Comparison of ENCODE assay signal across 1 cellular context in the genomic region with DNA sequence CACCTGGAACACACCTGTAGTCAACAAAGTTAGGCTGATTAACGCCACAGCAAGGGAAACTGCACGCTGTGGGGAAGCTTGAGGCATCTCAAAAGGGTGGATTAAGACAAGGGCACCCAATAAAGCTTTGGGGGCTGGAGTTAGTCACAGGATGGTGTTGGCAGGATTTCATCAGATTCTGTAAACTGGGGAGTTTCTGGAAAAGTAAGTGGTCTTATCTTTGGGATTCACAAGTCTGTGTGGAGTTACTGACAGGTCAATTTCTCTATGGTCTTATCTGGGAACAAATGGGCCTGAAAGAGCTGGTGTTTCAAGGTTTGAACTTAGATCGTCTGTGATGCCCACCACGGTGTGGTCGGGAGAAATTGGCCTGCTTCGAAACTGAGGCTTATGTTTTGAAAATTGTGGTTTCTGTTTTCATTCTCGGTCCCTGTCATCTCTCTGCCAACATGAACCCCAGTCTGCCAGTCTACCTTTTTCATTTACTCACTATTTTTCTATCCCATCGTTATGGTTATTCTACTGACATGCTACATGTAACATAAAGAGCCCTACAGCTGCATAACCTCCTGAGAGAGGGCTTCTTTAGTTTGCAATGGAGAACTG.
TF ChIP-seq lines count a peak whose summit lies in the region.

No MANE protein-coding gene starts in this region.

TF ChIP-seq in WTC11, 78 proteins besides CTCF, POLR2A, EP300 and RAD21 (continued from another document):
- TF ChIP-seq, protein P1, sequence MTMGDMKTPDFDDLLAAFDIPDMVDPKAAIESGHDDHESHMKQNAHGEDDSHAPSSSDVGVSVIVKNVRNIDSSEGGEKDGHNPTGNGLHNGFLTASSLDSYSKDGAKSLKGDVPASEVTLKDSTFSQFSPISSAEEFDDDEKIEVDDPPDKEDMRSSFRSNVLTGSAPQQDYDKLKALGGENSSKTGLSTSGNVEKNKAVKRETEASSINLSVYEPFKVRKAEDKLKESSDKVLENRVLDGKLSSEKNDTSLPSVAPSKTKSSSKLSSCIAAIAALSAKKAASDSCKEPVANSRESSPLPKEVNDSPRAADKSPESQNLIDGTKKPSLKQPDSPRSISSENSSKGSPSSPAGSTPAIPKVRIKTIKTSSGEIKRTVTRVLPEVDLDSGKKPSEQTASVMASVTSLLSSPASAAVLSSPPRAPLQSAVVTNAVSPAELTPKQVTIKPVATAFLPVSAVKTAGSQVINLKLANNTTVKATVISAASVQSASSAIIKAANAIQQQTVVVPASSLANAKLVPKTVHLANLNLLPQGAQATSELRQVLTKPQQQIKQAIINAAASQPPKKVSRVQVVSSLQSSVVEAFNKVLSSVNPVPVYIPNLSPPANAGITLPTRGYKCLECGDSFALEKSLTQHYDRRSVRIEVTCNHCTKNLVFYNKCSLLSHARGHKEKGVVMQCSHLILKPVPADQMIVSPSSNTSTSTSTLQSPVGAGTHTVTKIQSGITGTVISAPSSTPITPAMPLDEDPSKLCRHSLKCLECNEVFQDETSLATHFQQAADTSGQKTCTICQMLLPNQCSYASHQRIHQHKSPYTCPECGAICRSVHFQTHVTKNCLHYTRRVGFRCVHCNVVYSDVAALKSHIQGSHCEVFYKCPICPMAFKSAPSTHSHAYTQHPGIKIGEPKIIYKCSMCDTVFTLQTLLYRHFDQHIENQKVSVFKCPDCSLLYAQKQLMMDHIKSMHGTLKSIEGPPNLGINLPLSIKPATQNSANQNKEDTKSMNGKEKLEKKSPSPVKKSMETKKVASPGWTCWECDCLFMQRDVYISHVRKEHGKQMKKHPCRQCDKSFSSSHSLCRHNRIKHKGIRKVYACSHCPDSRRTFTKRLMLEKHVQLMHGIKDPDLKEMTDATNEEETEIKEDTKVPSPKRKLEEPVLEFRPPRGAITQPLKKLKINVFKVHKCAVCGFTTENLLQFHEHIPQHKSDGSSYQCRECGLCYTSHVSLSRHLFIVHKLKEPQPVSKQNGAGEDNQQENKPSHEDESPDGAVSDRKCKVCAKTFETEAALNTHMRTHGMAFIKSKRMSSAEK (CRISPR knock-in tag; IDR thresholded peaks at IDR 0.05; ENCODE audit: borderline replicate concordance): no peak
- no peak for TF ChIP-seq OVOL2 (CRISPR knock-in tag; IDR thresholded peaks at IDR 0.05; ENCODE audit: borderline replicate concordance)
- TF ChIP-seq CREM (CRISPR knock-in tag; IDR thresholded peaks at IDR 0.05): no peak
- no peak for TF ChIP-seq TP53 (CRISPR knock-in tag; IDR thresholded peaks at IDR 0.05)
- TF ChIP-seq AFF4 (CRISPR knock-in tag; IDR thresholded peaks at IDR 0.05; ENCODE audit: borderline replicate concordance): no peak
- TF ChIP-seq ZNF423 (CRISPR knock-in tag; IDR thresholded peaks at IDR 0.05): no peak
- no peak for TF ChIP-seq ZNF232 (CRISPR knock-in tag; IDR thresholded peaks at IDR 0.05)
- no peak for TF ChIP-seq IRF1 (CRISPR knock-in tag; IDR thresholded peaks at IDR 0.05)
- TF ChIP-seq HMGA2 (CRISPR knock-in tag; IDR thresholded peaks at IDR 0.05): no peak
- TF ChIP-seq KAT7 (CRISPR knock-in tag; IDR thresholded peaks at IDR 0.05; ENCODE audit: borderline replicate concordance): no peak
- no peak for TF ChIP-seq ETV6 (CRISPR knock-in tag; IDR thresholded peaks at IDR 0.05)
- no peak for TF ChIP-seq E2F5 (CRISPR knock-in tag; IDR thresholded peaks at IDR 0.05)
- TF ChIP-seq CDX4 (CRISPR knock-in tag; IDR thresholded peaks at IDR 0.05; ENCODE audit: borderline replicate concordance): no peak
- TF ChIP-seq, protein P2, sequence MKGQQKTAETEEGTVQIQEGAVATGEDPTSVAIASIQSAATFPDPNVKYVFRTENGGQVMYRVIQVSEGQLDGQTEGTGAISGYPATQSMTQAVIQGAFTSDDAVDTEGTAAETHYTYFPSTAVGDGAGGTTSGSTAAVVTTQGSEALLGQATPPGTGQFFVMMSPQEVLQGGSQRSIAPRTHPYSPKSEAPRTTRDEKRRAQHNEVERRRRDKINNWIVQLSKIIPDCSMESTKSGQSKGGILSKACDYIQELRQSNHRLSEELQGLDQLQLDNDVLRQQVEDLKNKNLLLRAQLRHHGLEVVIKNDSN (CRISPR knock-in tag; IDR thresholded peaks at IDR 0.05): no peak
- no peak for TF ChIP-seq ZNF416 (CRISPR knock-in tag; IDR thresholded peaks at IDR 0.05)
- TF ChIP-seq NFE2L1 (CRISPR knock-in tag; IDR thresholded peaks at IDR 0.05): no peak
- TF ChIP-seq ATF1 (CRISPR knock-in tag; IDR thresholded peaks at IDR 0.05): no peak
- no peak for TF ChIP-seq NFATC4 (CRISPR knock-in tag; IDR thresholded peaks at IDR 0.05)
